10 cellular contexts compared by ENCODE assay signal in the genomic region with DNA sequence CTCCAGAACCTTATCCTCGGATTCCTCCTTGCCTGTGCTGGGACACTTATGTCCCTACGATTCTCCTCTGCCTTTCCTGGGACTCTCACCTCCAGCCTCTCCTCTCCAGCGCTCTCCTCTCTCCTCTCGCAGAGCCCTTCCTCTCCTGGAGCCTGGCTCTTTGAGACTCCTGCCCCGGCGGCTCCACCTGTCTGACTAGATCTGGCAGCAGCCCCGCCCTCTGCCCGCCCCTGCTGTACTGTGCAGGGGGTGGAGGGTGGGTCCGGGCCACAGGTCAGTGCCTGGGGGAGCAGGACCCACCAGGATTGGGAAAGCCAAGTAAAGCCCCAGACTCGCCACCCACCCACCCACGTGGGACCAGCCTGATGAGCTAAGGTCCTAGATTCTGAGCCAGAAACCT. TPM values are rescaled to one million over a fixed set of nuclear protein-coding genes. Genes with fewer than 3 reads are reported as not detected.
DNase-seq lines count a peak whose midpoint lies in the region; ATAC-seq and TF ChIP-seq lines count a peak whose summit lies in the region.
"Had no signal": no experiment of that assay in that cellular context is flagged by ENCODE, and none has a peak within 500 bp of the region (broad histone marks: within the 10 kb centered on the region; RNA-seq: fewer than 3 reads in every experiment).

No MANE protein-coding gene starts in this region.

- 20 to 21% methylated on average over 6 to 7 of the region's 11 CpGs for WGBS in esophagus squamous epithelium, 2 donors
- 12 to 53% methylated on average over 11 of the region's 11 CpGs for WGBS in sigmoid colon, 2 donors

- CTCF ChIA-PET in RWPE1 (lab: Yijun Ruan, JAX): interaction anchor here (1.3 kb wide), 1 partner anchor 80 kb away, joined by 4 read pairs; the partner anchor contains the start of gene C1orf210

- peaks cover 18 to 56% (median 28%) of the 10 kb centered on the region in 3 donors for H3K4me1 ChIP-seq in esophagus squamous epithelium
- peaks cover 0 to 29% (median 24%) of the 10 kb centered on the region in 4 donors for H3K4me1 ChIP-seq in sigmoid colon

- H3K27me3 ChIP-seq in H7 (ENCODE audit: control insufficient read depth, insufficient read depth, low read length) (no peaks in the 10 kb centered on the region; the same call in 1 of the 2 replicates), esophagus squamous epithelium (no peaks in the 10 kb centered on the region), sigmoid colon (no peaks in the 10 kb centered on the region)

- DNase-seq in H7 (peak; percentile 81), RWPE1 (ENCODE audit: low spot score) (peak; percentile 73), esophagus squamous epithelium (lab: John Stamatoyannopoulos, UW) (no peak), sigmoid colon (no peak), NCI-H1694 (lab: John Stamatoyannopoulos, UW) (no peak), DMS 273 (lab: John Stamatoyannopoulos, UW; ENCODE audit: unreplicated experiment) (no peak)

- H3K4me3 ChIP-seq in H7 (ENCODE audit: insufficient read depth, low read depth, low read length) (peak overlapping the region; percentile 72; the same call in 1 of the 2 replicates), esophagus squamous epithelium (peak overlapping the region; percentile 70 to 86 (median 85)), sigmoid colon (peak overlapping the region in 2 of 4 donors; percentile 88 to 89)

- TF ChIP-seq POLR2A in esophagus squamous epithelium (IDR thresholded peaks at IDR 0.05): peak in 3 of 4 donors; percentile 46 to 67 (median 59)
- peak in 1 of 2 donors; percentile 71 for TF ChIP-seq POLR2A in sigmoid colon (IDR thresholded peaks at IDR 0.05)

- ATAC-seq in HG02571 (IDR thresholded peaks at IDR 0.05; ENCODE audit: unreplicated experiment) (no peak), GM18498 (IDR thresholded peaks at IDR 0.05; ENCODE audit: unreplicated experiment) (no peak)

- no peak for TF ChIP-seq EP300 in sigmoid colon (IDR thresholded peaks at IDR 0.05)

- no peaks in the 10 kb centered on the region for H3K9me3 ChIP-seq in esophagus squamous epithelium
- H3K9me3 ChIP-seq in sigmoid colon: no peaks in the 10 kb centered on the region

- no peak for TF ChIP-seq CTCF in RWPE1 (conservative IDR thresholded peaks at IDR 0.05; ENCODE audit: low read depth)
- TF ChIP-seq CTCF in esophagus squamous epithelium (IDR thresholded peaks at IDR 0.05): no peak
- TF ChIP-seq CTCF in sigmoid colon (IDR thresholded peaks at IDR 0.05): no peak

- H3K27ac ChIP-seq in RWPE1: peak overlapping the region; percentile 96
- H3K27ac ChIP-seq in esophagus squamous epithelium: peak overlapping the region; percentile 94 to 99 (median 97)
- H3K27ac ChIP-seq in sigmoid colon: peak overlapping the region; percentile 92 to 96 (median 94)

- POLR2A ChIA-PET in RWPE1 (lab: Yijun Ruan, JAX; ENCODE audit: low non-redundant PET): no interaction called here

- intact Hi-C loops in esophagus squamous epithelium (cut with DNase I) (no loop called here), sigmoid colon (cut with DNase I) (loop anchor here (2.0 kb wide), 1 partner anchor 25 kb away; no protein-coding TSS in a partner anchor)

- H3K36me3 ChIP-seq in H7 (replicated peaks; ENCODE audit: control insufficient read depth, insufficient read depth, low read length) (peaks cover 26% of the 10 kb centered on the region), esophagus squamous epithelium (peaks cover 30 to 46% (median 33%) of the 10 kb centered on the region in 3 donors), sigmoid colon (peaks cover 12 to 46% (median 27%) of the 10 kb centered on the region in 4 donors)

RNA-seq across cellular contexts. Expression of gene ELOVL1, which starts 1.6 kb away (rescaled TPM):
- total RNA-seq in H7 (2014; rRNA removed; shearing (Covaris generic)): 44.6 and 61.3 TPM in 2 replicates
- total RNA-seq in esophagus squamous epithelium: 100 to 1,000 TPM in 3 of 4 donors, 10 to 100 TPM in 1; 99.8 to 187 (median 115) TPM
- total RNA-seq in sigmoid colon: 10 to 100 TPM; 26.8 to 39.6 (median 29.5) TPM
- polyA plus RNA-seq in sigmoid colon: 100 to 1,000 TPM in 1 of 3 donors, 10 to 100 TPM in 2; 43.2 to 155 (median 63.6) TPM

RNA-seq across cellular contexts. Expression of gene CDC20, which starts 7.4 kb away (rescaled TPM):
- 493 and 564 TPM in 2 replicates for total RNA-seq in H7 (2014; rRNA removed; shearing (Covaris generic))
- total RNA-seq in esophagus squamous epithelium (10 to 100 TPM; 16.5 to 96.0 (median 33.6) TPM), sigmoid colon (1 to 10 TPM in 2 of 4 donors, under 1 TPM in 2; 0.66 to 3.4 (median 1.2) TPM)
- polyA plus RNA-seq in sigmoid colon: 10 to 100 TPM; 11.4 to 65.7 (median 17.1) TPM

RNA-seq across cellular contexts. Expression of gene MED8, which starts 23.4 kb away (rescaled TPM):
- 37.6 and 41.2 TPM in 2 replicates for total RNA-seq in H7 (2014; rRNA removed; shearing (Covaris generic))
- 10 to 100 TPM; 34.5 to 60.1 (median 38.6) TPM for total RNA-seq in esophagus squamous epithelium
- total RNA-seq in sigmoid colon: 10 to 100 TPM; 25.3 to 33.4 (median 29.6) TPM
- 10 to 100 TPM; 34.2 to 43.9 (median 36.6) TPM for polyA plus RNA-seq in sigmoid colon

RNA-seq across cellular contexts. Expression of gene SZT2, which starts 23.5 kb away (rescaled TPM):
- 12.2 and 19.0 TPM in 2 replicates for total RNA-seq in H7 (2014; rRNA removed; shearing (Covaris generic))
- total RNA-seq in esophagus squamous epithelium (10 to 100 TPM; 12.4 to 40.0 (median 27.7) TPM), sigmoid colon (10 to 100 TPM; 19.1 to 47.4 (median 25.2) TPM)
- polyA plus RNA-seq in sigmoid colon: 10 to 100 TPM in 1 of 3 donors, 1 to 10 TPM in 2; 4.6 to 39.2 (median 4.8) TPM

RNA-seq across cellular contexts. Expression of gene MPL, which starts 28.6 kb away (rescaled TPM):
- total RNA-seq in H7 (2014; rRNA removed; shearing (Covaris generic)): 0.48 TPM in 1 of 2 replicates, not detected in the other
- total RNA-seq in esophagus squamous epithelium (not detected), sigmoid colon (not detected)
- not detected for polyA plus RNA-seq in sigmoid colon
- total RNA-seq: RPMI7951, skeletal muscle tissue had no signal

Comparison
In these comparisons a context has a peak if more than half of its experiments do, and no peak if none do; other contexts are left out.
1. DNase-seq: peak in H7 (single experiment) and RWPE1 (single experiment); none in esophagus squamous epithelium (single experiment), sigmoid colon (single experiment), NCI-H1694 (single experiment) and DMS 273 (single experiment).
2. Peak in every context shown above with its lines, with median percentiles within 50 percentile points of each other: H3K27ac ChIP-seq.